8 cellular contexts compared by ENCODE assay signal in genomic region chr21:41953249-41953830, GRCh38. TPM values are rescaled to one million over a fixed set of nuclear protein-coding genes. Genes with fewer than 3 reads are reported as not detected.
DNase-seq lines count a peak whose midpoint lies in the region; ATAC-seq and TF ChIP-seq lines count a peak whose summit lies in the region.

No MANE protein-coding gene starts in this region.

- H3K9me3 ChIP-seq in HUES48 (ENCODE audit: control insufficient read depth, insufficient read depth, low read length), result no peaks in the 10 kb centered on the region
- no peaks in the 10 kb centered on the region for H3K9me3 ChIP-seq in colonic mucosa
- no peaks in the 10 kb centered on the region for H3K9me3 ChIP-seq in aorta (ENCODE audit: control insufficient read depth, low read length)

- peak overlapping the region; percentile 69 for H3K4me3 Mint-ChIP-seq in mesothelial cell of epicardium

- ATAC-seq in aorta (ENCODE audit: low FRiP score) (peak; percentile 27), GM21367 (IDR thresholded peaks at IDR 0.05; ENCODE audit: unreplicated experiment) (no peak)

- TF ChIP-seq CTCF in colonic mucosa (IDR thresholded peaks at IDR 0.05), result no peak
- no peak for TF ChIP-seq CTCF in mesothelial cell of epicardium (IDR thresholded peaks at IDR 0.05; ENCODE audit: unreplicated experiment)

- H3K4me1 ChIP-seq in HUES48 (ENCODE audit: control insufficient read depth, insufficient read depth, low read length), result peaks cover 28% of the 10 kb centered on the region
- peaks cover 5% of the 10 kb centered on the region for H3K4me1 ChIP-seq in colonic mucosa
- peaks cover 0 to 2% of the 10 kb centered on the region in 2 donors for H3K4me1 ChIP-seq in aorta (ENCODE audit: control insufficient read depth in 1 of 2, insufficient read depth in 2 of 2, low read length in 2 of 2)

- H3K4me3 ChIP-seq in HUES48 (ENCODE audit: low read depth, low read length), result peak overlapping the region; percentile 67
- H3K4me3 ChIP-seq in colonic mucosa, result peak overlapping the region; percentile 71
- peak overlapping the region; percentile 76 to 78 for H3K4me3 ChIP-seq in aorta (ENCODE audit: low read length in 2 of 2)

- no peaks in the 10 kb centered on the region for H3K36me3 ChIP-seq in HUES48 (ENCODE audit: control insufficient read depth, insufficient read depth, low read length)
- no peaks in the 10 kb centered on the region for H3K36me3 ChIP-seq in colonic mucosa
- H3K36me3 ChIP-seq in aorta (ENCODE audit: control insufficient read depth in 1 of 2, insufficient read depth in 2 of 2, low read length in 1 of 2), result no peaks in the 10 kb centered on the region

- intact Hi-C loops in colonic mucosa (cut with DNase I) (no loop called here), aorta (cut with DNase I) (loop anchor here in 1 of 2 donors (5.0 kb wide), 1 partner anchor 341 kb away; no protein-coding TSS in a partner anchor)

- no peaks in the 10 kb centered on the region for H3K9me3 Mint-ChIP-seq in mesothelial cell of epicardium

- H3K4me1 Mint-ChIP-seq in mesothelial cell of epicardium, result peaks cover 45% of the 10 kb centered on the region

- DNase-seq in NCI-H82 (lab: John Stamatoyannopoulos, UW) (peak; percentile 59), NCI-H82 treated with DMSO at 0.1 percent for 48 hours (lab: John Stamatoyannopoulos, UW; ENCODE audit: unreplicated experiment) (no peak), colonic mucosa (no peak), mesothelial cell of epicardium (ENCODE audit: low spot score in 2 of 2, unreplicated experiment in 2 of 2) (peak in 1 of 2 experiments; percentile 51), aorta (peak in 1 of 2 donors; percentile 53), anterior cingulate cortex (lab: John Stamatoyannopoulos, UW) (no peak)

- H3K27ac ChIP-seq in HUES48 (ENCODE audit: low read depth, low read length), result no peak overlapping the region
- no peak overlapping the region for H3K27ac ChIP-seq in colonic mucosa
- peak overlapping the region in 1 of 2 donors; percentile 78 for H3K27ac ChIP-seq in aorta (ENCODE audit: low read depth in 1 of 2, low read length in 2 of 2)

- WGBS in aorta, 2 donors, result 1% methylated on average over 36 to 67 of the region's 67 CpGs

- no peaks in the 10 kb centered on the region for H3K27me3 Mint-ChIP-seq in mesothelial cell of epicardium (ENCODE audit: low read depth)

- peaks cover 4% of the 10 kb centered on the region for H3K36me3 Mint-ChIP-seq in mesothelial cell of epicardium

- H3K9ac ChIP-seq in HUES48 (ENCODE audit: low read depth, low read length) (no peak overlapping the region), colonic mucosa (ENCODE audit: low read depth in 2 of 2, low read length in 2 of 2) (peak overlapping the region; percentile 59 to 88)

- peaks cover 21% of the 10 kb centered on the region for H3K27me3 ChIP-seq in HUES48 (ENCODE audit: control insufficient read depth, insufficient read depth, low read length)
- no peaks in the 10 kb centered on the region for H3K27me3 ChIP-seq in colonic mucosa
- no peaks in the 10 kb centered on the region for H3K27me3 ChIP-seq in aorta (ENCODE audit: control insufficient read depth in 1 of 2, insufficient read depth in 2 of 2, low read length in 1 of 2)

- no peak overlapping the region for H3K27ac Mint-ChIP-seq in mesothelial cell of epicardium

RNA-seq across cellular contexts. Expression of gene C2CD2, which starts 0.5 kb away (rescaled TPM):
- total RNA-seq in colonic mucosa, result 10 to 100 TPM; 13.3 to 16.1 TPM
- 29.7 to 31.6 TPM (median 31.1 TPM) in 3 replicates for total RNA-seq in mesothelial cell of epicardium
- total RNA-seq in aorta, result 10 to 100 TPM; 56.8 to 59.8 TPM
- polyA plus RNA-seq in aorta, result 10 to 100 TPM; 25.5 to 38.9 TPM

RNA-seq across cellular contexts. Expression of gene ZBTB21, which starts 56.8 kb away (rescaled TPM):
- 10 to 100 TPM; 10.2 to 15.1 TPM for total RNA-seq in colonic mucosa
- 15.5 to 17.7 TPM (median 17.4 TPM) in 3 replicates for total RNA-seq in mesothelial cell of epicardium
- total RNA-seq in aorta, result 10 to 100 TPM; 21.8 to 52.8 TPM
- 1 to 10 TPM; 3.1 to 4.4 TPM for polyA plus RNA-seq in aorta
